Comparison of ENCODE assay signal across 11 cellular contexts in genomic region chr12:132253698-132254480, GRCh38.
"Had no signal": no experiment of that assay in that cellular context is flagged by ENCODE, and none has a peak within 500 bp of the region (broad histone marks: within the 10 kb centered on the region; RNA-seq: fewer than 3 reads in every experiment).

No MANE protein-coding gene starts in this region.

- H3K27me3 ChIP-seq: sigmoid colon had no signal

- DNase-seq: activated CD4-positive, alpha-beta memory T cell treated with anti-CD3 and anti-CD28 coated beads for 36 hours; activated CD4-positive, alpha-beta T cell treated with anti-CD3 and anti-CD28 coated beads for 1 hour; activated naive CD4-positive, alpha-beta T cell; activated T-cell treated with anti-CD3 and anti-CD28 coated beads, Interleukin-2, amount 50 U/mL, for 48 hours; occipital lobe; sigmoid colon; stimulated activated CD4-positive, alpha-beta T cell treated with anti-CD3 and anti-CD28 coated beads, Interleukin-12 subunit alpha, Interleukin-12 subunit beta, amount 100 ng/mL, for 4 hours; stimulated activated naive CD4-positive, alpha-beta T cell; trophoblast cell had no signal

- H3K36me3 ChIP-seq: breast epithelium, prostate gland, sigmoid colon had no signal

- H3K27ac ChIP-seq: breast epithelium, prostate gland, sigmoid colon had no signal

- H3K9me3 ChIP-seq: breast epithelium, prostate gland, sigmoid colon had no signal

- H3K4me1 ChIP-seq: breast epithelium, prostate gland, sigmoid colon had no signal

- H3K4me3 ChIP-seq: breast epithelium, prostate gland, sigmoid colon had no signal
